In the genomic region with DNA sequence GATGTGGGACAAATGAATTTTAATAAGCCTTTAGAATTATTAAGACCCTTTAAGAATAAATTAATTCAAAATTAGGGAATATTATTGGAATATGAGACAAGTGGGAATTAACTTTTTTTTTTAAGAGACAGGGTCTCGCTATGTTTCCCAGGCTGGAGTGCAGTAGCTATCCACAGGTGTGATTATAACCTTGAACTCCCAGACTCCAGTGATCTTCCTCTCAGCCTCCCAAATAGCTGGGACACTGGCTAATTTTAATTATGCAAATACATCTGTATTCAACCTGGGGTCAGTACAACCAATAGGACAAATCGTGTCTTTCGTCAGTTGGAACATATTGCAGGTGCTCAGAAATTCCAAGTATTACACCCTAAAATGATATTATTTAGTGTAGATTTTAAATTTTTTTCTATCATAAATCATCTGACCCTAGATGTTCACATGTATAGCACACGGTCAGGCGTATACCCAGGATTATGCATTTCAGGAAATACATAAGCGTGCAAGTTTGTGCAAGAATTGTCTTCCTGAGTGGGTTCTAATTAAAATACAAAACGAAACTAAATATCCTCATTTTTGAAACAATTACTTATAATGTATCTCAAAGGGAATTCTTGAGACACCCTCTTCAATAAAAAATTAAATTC, we compare ENCODE assay signal across 8 cellular contexts. TPM values are rescaled to one million over a fixed set of nuclear protein-coding genes. Genes with fewer than 3 reads are reported as not detected.
DNase-seq lines count a peak whose midpoint lies in the region; ATAC-seq and TF ChIP-seq lines count a peak whose summit lies in the region.

No MANE protein-coding gene starts in this region.

- TF ChIP-seq CTCF in fibroblast of the aortic adventitia (IDR thresholded peaks at IDR 0.05; ENCODE audit: insufficient read depth, low read length) (no peak), spleen (IDR thresholded peaks at IDR 0.05 in 8 of 11, conservative IDR thresholded peaks at IDR 0.05 in 3 of 11) (no peak)

- DNase-seq in NCI-H1694 treated with DMSO at 0.1 percent for 48 hours (lab: John Stamatoyannopoulos, UW) (peak; percentile 19), NCI-H1694 (lab: John Stamatoyannopoulos, UW) (no peak), SJCRH30 (peak in 1 of 2 experiments; percentile 8), fibroblast of the aortic adventitia (ENCODE audit: low read depth) (no peak), spleen (no peak), HEK293T (ENCODE audit: extremely low spot score) (no peak), HuH-7.5 (ENCODE audit: low spot score) (no peak)

- no peak for ATAC-seq in HG02678 (IDR thresholded peaks at IDR 0.05; ENCODE audit: unreplicated experiment)

- H3K27ac ChIP-seq in SJCRH30 (peak overlapping the region; percentile 88; the same call in 1 of the 2 replicates), spleen (peak overlapping the region in 6 of 8 donors; percentile 93 to 98 (median 96))

- H3K27me3 ChIP-seq in SJCRH30 (no peaks in the 10 kb centered on the region), spleen (replicated peaks in 1 of 7) (no peaks in the 10 kb centered on the region)

- H3K4me1 ChIP-seq in SJCRH30 (peaks cover 3% of the 10 kb centered on the region; the same call in 1 of the 2 replicates), spleen (peaks cover 12 to 64% (median 45%) of the 10 kb centered on the region in 6 donors)

- CTCF ChIA-PET in HEK293T (lab: Yijun Ruan, JAX): interaction anchor here (0.6 kb wide), 1 partner anchor 16 kb away, joined by 3 read pairs; no protein-coding TSS in a partner anchor

- H3K4me3 ChIP-seq in SJCRH30 (peak overlapping the region; percentile 96), fibroblast of the aortic adventitia (ENCODE audit: low read depth, low read length) (peak overlapping the region; percentile 87), spleen (peak overlapping the region; percentile 62 to 99 (median 92))

- intact Hi-C loops in spleen (cut with DNase I; ENCODE audit: low total_unique reads): loop anchor here (10.0 kb wide), 1 partner anchor 167 kb away; a partner anchor contains a TSS

- POLR2A ChIA-PET in HEK293T (lab: Yijun Ruan, JAX): interaction anchor here (1.3 to 2.7 kb wide), 6 partner anchors 8 to 566 kb away, joined by 3 to 15 read pairs (median 6); a partner anchor contains a TSS

- 13 to 17% (median 14%) methylated on average over 7 of the region's 7 CpGs for WGBS in spleen, 5 donors

- no peak for TF ChIP-seq POLR2A in spleen (IDR thresholded peaks at IDR 0.05)

- peaks cover 5% of the 10 kb centered on the region; the same call in 1 of the 2 replicates for H3K36me3 ChIP-seq in SJCRH30
- H3K36me3 ChIP-seq in spleen: peaks cover 0 to 17% (median 0%) of the 10 kb centered on the region in 6 donors

- H3K9me3 ChIP-seq in SJCRH30 (replicated peaks) (peaks cover 4% of the 10 kb centered on the region; the same call in 1 of the 2 replicates), spleen (peaks cover 0 to 11% (median 8%) of the 10 kb centered on the region in 8 donors)

TF ChIP-seq in HEK293T, 16 proteins besides CTCF, POLR2A, EP300 and RAD21:
- no peak for TF ChIP-seq SP1 (IDR thresholded peaks at IDR 0.05)
- no peak for TF ChIP-seq FOXM1 (IDR thresholded peaks at IDR 0.05; ENCODE audit: borderline replicate concordance)
- TF ChIP-seq, protein P1, sequence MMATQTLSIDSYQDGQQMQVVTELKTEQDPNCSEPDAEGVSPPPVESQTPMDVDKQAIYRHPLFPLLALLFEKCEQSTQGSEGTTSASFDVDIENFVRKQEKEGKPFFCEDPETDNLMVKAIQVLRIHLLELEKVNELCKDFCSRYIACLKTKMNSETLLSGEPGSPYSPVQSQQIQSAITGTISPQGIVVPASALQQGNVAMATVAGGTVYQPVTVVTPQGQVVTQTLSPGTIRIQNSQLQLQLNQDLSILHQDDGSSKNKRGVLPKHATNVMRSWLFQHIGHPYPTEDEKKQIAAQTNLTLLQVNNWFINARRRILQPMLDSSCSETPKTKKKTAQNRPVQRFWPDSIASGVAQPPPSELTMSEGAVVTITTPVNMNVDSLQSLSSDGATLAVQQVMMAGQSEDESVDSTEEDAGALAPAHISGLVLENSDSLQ (IDR thresholded peaks at IDR 0.05): no peak
- no peak for TF ChIP-seq NFRKB (IDR thresholded peaks at IDR 0.05)
- no peak for TF ChIP-seq SUZ12 (IDR thresholded peaks at IDR 0.05)
- no peak for TF ChIP-seq TARDBP (IDR thresholded peaks at IDR 0.05)
- no peak for TF ChIP-seq FOXA1 (IDR thresholded peaks at IDR 0.05)
- no peak for TF ChIP-seq BHLHE40 (IDR thresholded peaks at IDR 0.05; ENCODE audit: borderline replicate concordance)
- TF ChIP-seq ELF4 (IDR thresholded peaks at IDR 0.05): no peak
- no peak for TF ChIP-seq FOXK2 (IDR thresholded peaks at IDR 0.05)
TF ChIP-seq in HEK293T: peak in this region for 0.

RNA-seq across cellular contexts. Expression of a gene that starts 1.2 kb away (rescaled TPM):
- total RNA-seq in SJCRH30 (2014; rRNA removed; shearing (Covaris generic)): 42.9 and 45.1 TPM in 2 replicates
- 17.1 and 26.8 TPM in 2 replicates for total RNA-seq in fibroblast of the aortic adventitia (ENCODE audit: low replicate concordance)
- 10 to 100 TPM; 36.0 to 81.8 (median 46.1) TPM for total RNA-seq in spleen
- 10 to 100 TPM; 30.5 to 53.1 (median 39.8) TPM for polyA plus RNA-seq in spleen

RNA-seq across cellular contexts. Expression of a gene that starts 47.8 kb away (rescaled TPM):
- 28.1 and 31.0 TPM in 2 replicates for total RNA-seq in SJCRH30 (2014; rRNA removed; shearing (Covaris generic))
- total RNA-seq in fibroblast of the aortic adventitia (ENCODE audit: low replicate concordance) (7.2 and 7.7 TPM in 2 replicates), spleen (10 to 100 TPM; 12.6 to 28.0 (median 18.8) TPM)
- polyA plus RNA-seq in spleen: 10 to 100 TPM; 19.3 to 48.1 (median 33.3) TPM
